7 cellular contexts compared by ENCODE assay signal in genomic region chr22:27919943-27920755, GRCh38. TPM values are rescaled to one million over a fixed set of nuclear protein-coding genes. Genes with fewer than 3 reads are reported as not detected.
DNase-seq lines count a peak whose midpoint lies in the region; ATAC-seq and TF ChIP-seq lines count a peak whose summit lies in the region.

No MANE protein-coding gene starts in this region.

- H3K27me3 Mint-ChIP-seq in IgD-negative memory B cell = no peaks in the 10 kb centered on the region
- H3K27me3 Mint-ChIP-seq in activated CD4-positive, alpha-beta memory T cell treated with anti-CD3 and anti-CD28 coated beads, Interleukin-2, amount 10 ng/mL, durations not matched to agents 7 days and 5 days = no peaks in the 10 kb centered on the region

- ATAC-seq in GM21528 (IDR thresholded peaks at IDR 0.05; ENCODE audit: low FRiP score, unreplicated experiment) (peak; percentile 42), omental fat pad (ENCODE audit: low FRiP score) (peak; percentile 57)

- no peak for TF ChIP-seq CTCF in omental fat pad (IDR thresholded peaks at IDR 0.05)

- no peaks in the 10 kb centered on the region for H3K9me3 Mint-ChIP-seq in IgD-negative memory B cell
- no peaks in the 10 kb centered on the region for H3K9me3 Mint-ChIP-seq in activated CD4-positive, alpha-beta memory T cell treated with anti-CD3 and anti-CD28 coated beads, Interleukin-2, amount 10 ng/mL, durations not matched to agents 7 days and 5 days

- POLR2A ChIA-PET in activated CD4-positive, alpha-beta memory T cell treated with anti-CD3 and anti-CD28 coated beads, Interleukin-2, amount 10 ng/mL, durations not matched to agents 7 days and 5 days (lab: Charles Lee) = interaction anchor here (0.5 to 4.4 kb wide), 12 partner anchors 9 to 1441 kb away, joined by 3 to 43 read pairs (median 4); partner anchors contain the start of genes HPS4 and SRRD

- peak overlapping the region; percentile 94 to 99 (median 99) for H3K27ac Mint-ChIP-seq in IgD-negative memory B cell
- peak overlapping the region; percentile 99 for H3K27ac Mint-ChIP-seq in activated CD4-positive, alpha-beta memory T cell treated with anti-CD3 and anti-CD28 coated beads, Interleukin-2, amount 10 ng/mL, durations not matched to agents 7 days and 5 days

- H3K4me3 Mint-ChIP-seq in IgD-negative memory B cell = peak overlapping the region; percentile 95 to 100 (median 96)
- H3K4me3 Mint-ChIP-seq in activated CD4-positive, alpha-beta memory T cell treated with anti-CD3 and anti-CD28 coated beads, Interleukin-2, amount 10 ng/mL, durations not matched to agents 7 days and 5 days = peak overlapping the region; percentile 100

- peaks cover 8% of the 10 kb centered on the region for H3K36me3 Mint-ChIP-seq in IgD-negative memory B cell
- H3K36me3 Mint-ChIP-seq in activated CD4-positive, alpha-beta memory T cell treated with anti-CD3 and anti-CD28 coated beads, Interleukin-2, amount 10 ng/mL, durations not matched to agents 7 days and 5 days (ENCODE audit: low read depth) = peaks cover 54% of the 10 kb centered on the region

- DNase-seq in GF-D8 (lab: John Stamatoyannopoulos, UW) (peak; percentile 22), germinal center (ENCODE audit: low spot score) (peak; percentile 6), omental fat pad (ENCODE audit: low spot score) (no peak), 8988T (no peak)
- DNase-seq in activated CD4-positive, alpha-beta memory T cell treated with anti-CD3 and anti-CD28 coated beads, Interleukin-2, amount 10 ng/mL, durations not matched to agents 7 days and 5 days = no peak

- CTCF ChIA-PET in activated CD4-positive, alpha-beta memory T cell treated with anti-CD3 and anti-CD28 coated beads, Interleukin-2, amount 10 ng/mL, durations not matched to agents 7 days and 5 days (lab: Charles Lee) = interaction anchor here (0.8 to 2.5 kb wide), 9 partner anchors 10 to 523 kb away, joined by 3 to 19 read pairs (median 4); no protein-coding TSS in a partner anchor

- peaks cover 32 to 48% (median 37%) of the 10 kb centered on the region in 3 donors for H3K4me1 Mint-ChIP-seq in IgD-negative memory B cell
- peaks cover 68% of the 10 kb centered on the region for H3K4me1 Mint-ChIP-seq in activated CD4-positive, alpha-beta memory T cell treated with anti-CD3 and anti-CD28 coated beads, Interleukin-2, amount 10 ng/mL, durations not matched to agents 7 days and 5 days

RNA-seq across cellular contexts. Expression of gene PITPNB, which starts 1.1 kb away (rescaled TPM):
- 55.9 TPM for polyA plus RNA-seq in IgD-negative memory B cell
- total RNA-seq in activated CD4-positive, alpha-beta memory T cell treated with anti-CD3 and anti-CD28 coated beads, Interleukin-2, amount 10 ng/mL, durations not matched to agents 7 days and 5 days = 10 to 100 TPM; 85.7 to 96.0 TPM
- 10 to 100 TPM; 49.2 to 95.0 (median 75.6) TPM for total RNA-seq in omental fat pad

Comparison
In these comparisons a context has a peak if more than half of its experiments do, and no peak if none do; other contexts are left out.
1. DNase-seq: peak in GF-D8 (single experiment) and germinal center (single experiment); none in activated CD4-positive, alpha-beta memory T cell treated with anti-CD3 and anti-CD28 coated beads, Interleukin-2, amount 10 ng/mL, durations not matched to agents 7 days and 5 days (single experiment), omental fat pad (single experiment) and 8988T (single experiment).